Comparison of ENCODE assay signal across 1 cellular context in genomic region chr17:49760296-49760695, GRCh38.
A peak's percentile ranks its signal among the peaks of the same experiment; 100 is the strongest.
TF ChIP-seq lines count a peak whose summit lies in the region.

No MANE protein-coding gene starts in this region.

TF ChIP-seq in GM12878, 131 proteins besides CTCF, POLR2A, EP300 and RAD21:
- TF ChIP-seq FOS (IDR thresholded peaks at IDR 0.05; ENCODE audit: borderline replicate concordance, extremely low read depth, insufficient read length): no peak
- TF ChIP-seq, protein P1, sequence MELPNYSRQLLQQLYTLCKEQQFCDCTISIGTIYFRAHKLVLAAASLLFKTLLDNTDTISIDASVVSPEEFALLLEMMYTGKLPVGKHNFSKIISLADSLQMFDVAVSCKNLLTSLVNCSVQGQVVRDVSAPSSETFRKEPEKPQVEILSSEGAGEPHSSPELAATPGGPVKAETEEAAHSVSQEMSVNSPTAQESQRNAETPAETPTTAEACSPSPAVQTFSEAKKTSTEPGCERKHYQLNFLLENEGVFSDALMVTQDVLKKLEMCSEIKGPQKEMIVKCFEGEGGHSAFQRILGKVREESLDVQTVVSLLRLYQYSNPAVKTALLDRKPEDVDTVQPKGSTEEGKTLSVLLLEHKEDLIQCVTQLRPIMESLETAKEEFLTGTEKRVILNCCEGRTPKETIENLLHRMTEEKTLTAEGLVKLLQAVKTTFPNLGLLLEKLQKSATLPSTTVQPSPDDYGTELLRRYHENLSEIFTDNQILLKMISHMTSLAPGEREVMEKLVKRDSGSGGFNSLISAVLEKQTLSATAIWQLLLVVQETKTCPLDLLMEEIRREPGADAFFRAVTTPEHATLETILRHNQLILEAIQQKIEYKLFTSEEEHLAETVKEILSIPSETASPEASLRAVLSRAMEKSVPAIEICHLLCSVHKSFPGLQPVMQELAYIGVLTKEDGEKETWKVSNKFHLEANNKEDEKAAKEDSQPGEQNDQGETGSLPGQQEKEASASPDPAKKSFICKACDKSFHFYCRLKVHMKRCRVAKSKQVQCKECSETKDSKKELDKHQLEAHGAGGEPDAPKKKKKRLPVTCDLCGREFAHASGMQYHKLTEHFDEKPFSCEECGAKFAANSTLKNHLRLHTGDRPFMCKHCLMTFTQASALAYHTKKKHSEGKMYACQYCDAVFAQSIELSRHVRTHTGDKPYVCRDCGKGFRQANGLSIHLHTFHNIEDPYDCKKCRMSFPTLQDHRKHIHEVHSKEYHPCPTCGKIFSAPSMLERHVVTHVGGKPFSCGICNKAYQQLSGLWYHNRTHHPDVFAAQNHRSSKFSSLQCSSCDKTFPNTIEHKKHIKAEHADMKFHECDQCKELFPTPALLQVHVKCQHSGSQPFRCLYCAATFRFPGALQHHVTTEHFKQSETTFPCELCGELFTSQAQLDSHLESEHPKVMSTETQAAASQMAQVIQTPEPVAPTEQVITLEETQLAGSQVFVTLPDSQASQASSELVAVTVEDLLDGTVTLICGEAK (IDR thresholded peaks at IDR 0.05; ENCODE audit: borderline replicate concordance): peak; percentile 86
TF ChIP-seq in GM12878: peak in this region for 1.
